Comparison of ENCODE assay signal across 2 cellular contexts in genomic region chr1:221718391-221719277, GRCh38.
TF ChIP-seq lines count a peak whose summit lies in the region.

No MANE protein-coding gene starts in this region.

TF ChIP-seq in GM23338, 12 proteins besides CTCF, POLR2A, EP300 and RAD21 (continued from another document):
- TF ChIP-seq ZNF462 (CRISPR knock-in tag; IDR thresholded peaks at IDR 0.05) (no peak), POLR2AphosphoS5 (IDR thresholded peaks at IDR 0.05; ENCODE audit: low read depth) (no peak)

TF ChIP-seq in SK-N-SH treated with all-trans-retinoic acid at 6 μM for 48 hours, 23 proteins besides CTCF, POLR2A, EP300 and RAD21 (continued from another document):
- TF ChIP-seq CSRNP3 (CRISPR knock-in tag; IDR thresholded peaks at IDR 0.05) (0 out of 2 replicates have a peak, but pooled peaks have one; percentile 14), ESRRG (CRISPR knock-in tag; IDR thresholded peaks at IDR 0.05) (no peak), RARB (CRISPR knock-in tag; IDR thresholded peaks at IDR 0.05) (peak; percentile 38; the same call in 1 of the 2 replicates)
TF ChIP-seq in SK-N-SH treated with all-trans-retinoic acid at 6 μM for 48 hours: peak in this region for 6.
